Comparison of ENCODE assay signal across 11 cellular contexts in genomic region chr3:182725372-182726251, GRCh38.
A peak's percentile ranks its signal among the peaks of the same experiment; 100 is the strongest.
DNase-seq lines count a peak whose midpoint lies in the region; ATAC-seq, FAIRE-seq and TF ChIP-seq lines count a peak whose summit lies in the region.
"Had no signal": no experiment of that assay in that cellular context is flagged by ENCODE, and none has a peak within 500 bp of the region (broad histone marks: within the 10 kb centered on the region; RNA-seq: fewer than 3 reads in every experiment).

No MANE protein-coding gene starts in this region.

- H3K27ac ChIP-seq in transverse colon: peak overlapping the region in 3 of 4 donors; percentile 0 to 28 (median 7)

- peak; percentile 79 for ATAC-seq in mucosa of descending colon

- FAIRE-seq in frontal cortex (lab: Jason Lieb, UNC): no peak

- H3K9me3 ChIP-seq in mucosa of descending colon: no peaks in the 10 kb centered on the region
- H3K9me3 ChIP-seq in transverse colon: no peaks in the 10 kb centered on the region

- 35 to 48% methylated on average over 12 to 16 of the region's 16 CpGs for WGBS in transverse colon (ENCODE audit: low coverage in 1 of 2), 2 donors

- DNase-seq in NCI-H2227 (lab: John Stamatoyannopoulos, UW; ENCODE audit: unreplicated experiment) (peak; percentile 39), NCI-H2227 treated with DMSO at 0.1 percent for 48 hours (lab: John Stamatoyannopoulos, UW) (no peak), cerebellar cortex (ENCODE audit: low spot score) (peak; percentile 38), mucosa of descending colon (peak in 2 of 3 donors; percentile 53 to 54), transverse colon (peak; percentile 44), frontal cortex (ENCODE audit: low spot score in 2 of 2) (no peak), MV-4-11 (lab: John Stamatoyannopoulos, UW) (no peak)
- no peak for DNase-seq in effector CD8-positive, alpha-beta T cell (lab: John Stamatoyannopoulos, UW)
- DNase-seq: GDM1, MM.1S, NCI-H69 had no signal

- peaks cover 3% of the 10 kb centered on the region for H3K4me1 ChIP-seq in mucosa of descending colon (ENCODE audit: low read depth)
- H3K4me1 ChIP-seq in transverse colon: peaks cover 0 to 15% (median 7%) of the 10 kb centered on the region in 4 donors

- H3K36me3 ChIP-seq in mucosa of descending colon (ENCODE audit: low read depth): no peaks in the 10 kb centered on the region
- H3K36me3 ChIP-seq in transverse colon: no peaks in the 10 kb centered on the region

- TF ChIP-seq EP300 in transverse colon (IDR thresholded peaks at IDR 0.05; ENCODE audit: low read depth): no peak

- TF ChIP-seq POLR2A in transverse colon (IDR thresholded peaks at IDR 0.05): no peak

- TF ChIP-seq CTCF in mucosa of descending colon (IDR thresholded peaks at IDR 0.05): no peak
- no peak for TF ChIP-seq CTCF in transverse colon (IDR thresholded peaks at IDR 0.05)

- no peaks in the 10 kb centered on the region for H3K27me3 ChIP-seq in transverse colon

- intact Hi-C loops in mucosa of descending colon (cut with DNase I, micrococcal nuclease) (no loop called here), transverse colon (cut with DNase I; ENCODE audit: low total_unique reads) (no loop called here)

- H3K4me3 ChIP-seq in mucosa of descending colon (no peak overlapping the region), transverse colon (peak overlapping the region in 1 of 4 donors; percentile 12)

- in situ Hi-C loops in transverse colon (cut with MboI; ENCODE audit: low pct_ligation_motif_present in 1 of 4, low pct_unique_long_range_greater_than_20kb in 1 of 4, low sequenced_read_pairs in 3 of 4): no loop called here

Comparison
In these comparisons a context has a peak if more than half of its experiments do, and no peak if none do; other contexts are left out.
1. DNase-seq: peak in NCI-H2227 (single experiment), cerebellar cortex (single experiment), mucosa of descending colon (2 of 3) and transverse colon (single experiment); none in NCI-H2227 treated with DMSO at 0.1 percent for 48 hours (single experiment), frontal cortex (0 of 2), effector CD8-positive, alpha-beta T cell (single experiment) and MV-4-11 (single experiment).